ENCODE assay signal across 26 cellular contexts in the genomic region with DNA sequence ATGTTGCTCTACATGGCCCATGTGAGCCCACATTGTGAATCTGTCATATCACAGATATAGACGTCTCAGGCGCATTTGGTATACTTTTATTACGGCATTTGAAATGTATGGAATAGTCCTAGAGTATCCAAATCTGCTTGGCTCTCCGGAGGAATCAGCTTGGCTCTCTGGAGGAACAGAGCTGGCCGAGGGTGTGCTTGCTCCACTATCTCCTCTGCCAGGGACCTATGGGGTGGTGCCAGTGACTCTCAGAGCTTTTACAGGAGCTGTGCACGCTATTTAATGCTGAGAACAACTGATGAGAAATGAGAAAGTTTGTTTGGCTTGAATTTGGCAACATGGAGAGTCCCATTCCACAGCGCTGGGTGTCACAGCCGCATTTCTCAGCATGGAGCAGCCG.
"Had no signal": no experiment of that assay in that cellular context is flagged by ENCODE, and none has a peak within 500 bp of the region (broad histone marks: within the 10 kb centered on the region; RNA-seq: fewer than 3 reads in every experiment).

No MANE protein-coding gene starts in this region.

- H3K27ac ChIP-seq: esophagus muscularis mucosa, foreskin keratinocyte, gastroesophageal sphincter, neutrophil, pancreas, suprapubic skin, transverse colon, upper lobe of right lung, uterus had no signal

- H3K27me3 Mint-ChIP-seq: stimulated activated naive CD8-positive, alpha-beta T cell treated with anti-CD3 and anti-CD28 coated beads, Interleukin-15, amount 100 ng/mL, for 72 hours had no signal

- H3K27me3 ChIP-seq: dorsolateral prefrontal cortex, esophagus muscularis mucosa, foreskin keratinocyte, gastroesophageal sphincter, neutrophil, pancreas, suprapubic skin, transverse colon, upper lobe of right lung, uterus had no signal

- DNase-seq: effector CD4-positive, alpha-beta T cell; foreskin keratinocyte; hypothalamus; immature natural killer cell; kidney glomerular epithelial cell; mesenchymal stem cell; midbrain; naive thymus-derived CD8-positive, alpha-beta T cell; pancreas; stimulated activated CD4-positive, alpha-beta T cell treated with anti-CD3 and anti-CD28 coated beads, Interleukin-12 subunit alpha, Interleukin-12 subunit beta, amount 100 ng/mL, for 4 hours; stimulated activated CD4-positive, alpha-beta T cell treated with anti-CD3 and anti-CD28 coated beads, Interleukin-1b, Interleukin-23, amount 100 ng/mL, for 48 hours; stimulated activated CD4-positive, alpha-beta T cell treated with anti-CD3 and anti-CD28 coated beads, Interleukin-4, amount 100 ng/mL, for 1 hour; stimulated activated CD8-positive, alpha-beta memory T cell treated with anti-CD3 and anti-CD28 coated beads, Interleukin-4, amount 100 ng/mL, for 48 hours; stimulated activated naive CD4-positive, alpha-beta T cell; stimulated activated naive CD8-positive, alpha-beta T cell treated with anti-CD3 and anti-CD28 coated beads, Interleukin-15, amount 100 ng/mL, for 72 hours; transverse colon; upper lobe of right lung; uterus had no signal

- H3K27ac Mint-ChIP-seq: immature natural killer cell had no signal

- H3K4me3 Mint-ChIP-seq: immature natural killer cell; naive thymus-derived CD8-positive, alpha-beta T cell; neural crest cell; stimulated activated naive CD8-positive, alpha-beta T cell treated with anti-CD3 and anti-CD28 coated beads, Interleukin-15, amount 100 ng/mL, for 72 hours had no signal

- H3K4me1 ChIP-seq: foreskin keratinocyte, pancreas, suprapubic skin, transverse colon, upper lobe of right lung, uterus had no signal

- ATAC-seq: foreskin keratinocyte; gastroesophageal sphincter; naive thymus-derived CD8-positive, alpha-beta T cell; pancreas; sciatic nerve; stimulated activated naive CD8-positive, alpha-beta T cell treated with anti-CD3 and anti-CD28 coated beads, Interleukin-15, amount 100 ng/mL, for 72 hours; upper lobe of right lung had no signal

- H3K9me3 ChIP-seq: esophagus muscularis mucosa, gastroesophageal sphincter, neutrophil, pancreas, suprapubic skin, transverse colon, upper lobe of right lung, uterus had no signal

- H3K4me3 ChIP-seq: dorsolateral prefrontal cortex, esophagus muscularis mucosa, gastroesophageal sphincter, pancreas, smooth muscle cell, suprapubic skin, transverse colon, upper lobe of right lung, uterus had no signal

- H3K36me3 ChIP-seq: neutrophil, uterus had no signal

- H3K4me2 ChIP-seq: smooth muscle cell had no signal

- H3K9me3 Mint-ChIP-seq: immature natural killer cell; naive thymus-derived CD8-positive, alpha-beta T cell; neural crest cell; stimulated activated naive CD8-positive, alpha-beta T cell treated with anti-CD3 and anti-CD28 coated beads, Interleukin-15, amount 100 ng/mL, for 72 hours had no signal
